14 cellular contexts compared by ENCODE assay signal in genomic region chr9:38687992-38688391, GRCh38. TPM values are rescaled to one million over a fixed set of nuclear protein-coding genes. Genes with fewer than 3 reads are reported as not detected.
DNase-seq lines count a peak whose midpoint lies in the region; ATAC-seq, FAIRE-seq and TF ChIP-seq lines count a peak whose summit lies in the region.
"Had no signal": no experiment of that assay in that cellular context is flagged by ENCODE, and none has a peak within 500 bp of the region (broad histone marks: within the 10 kb centered on the region; RNA-seq: fewer than 3 reads in every experiment).

No MANE protein-coding gene starts in this region.

- POLR2A ChIA-PET in HepG2 (lab: Yijun Ruan, JAX), result no interaction called here
- POLR2A ChIA-PET in activated CD4-positive, alpha-beta T cell treated with anti-CD3 and anti-CD28 coated beads, Interleukin-2, amount 10 ng/mL, durations not matched to agents 7 days and 5 days (lab: Charles Lee), result no interaction called here

- TF ChIP-seq CTCF in HepG2 (CRISPR knock-in tag; IDR thresholded peaks at IDR 0.05) (no peak), upper lobe of right lung (IDR thresholded peaks at IDR 0.05) (no peak)

- no peak overlapping the region for H3K9ac ChIP-seq in HepG2 (ENCODE audit: insufficient read depth, low read depth, low read length)

- no peak overlapping the region for H2AFZ ChIP-seq in HepG2 (ENCODE audit: low read length)

- ATAC-seq in Right ventricle myocardium superior (ENCODE audit: poor library complexity) (peak; percentile 9), HepG2 (peak; percentile 29), upper lobe of right lung (peak; percentile 31)
- ATAC-seq: activated naive CD8-positive, alpha-beta T cell treated with anti-CD3 and anti-CD28 coated beads, Interleukin-2, amount 50 U/mL, for 24 hours had no signal

- FAIRE-seq in HepG2 (lab: Jason Lieb, UNC), result no peak
- FAIRE-seq: frontal cortex had no signal

- peak overlapping the region; percentile 47 for H3K27ac Mint-ChIP-seq in dendritic cell treated with granulocyte-macrophage colony-stimulating factor and Interleukin-4, amounts not matched to agents 40 ng/mL and 50 ng/mL, for 4 days
- no peak overlapping the region for H3K27ac Mint-ChIP-seq in activated CD4-positive, alpha-beta T cell treated with anti-CD3 and anti-CD28 coated beads, Interleukin-2, amount 10 ng/mL, durations not matched to agents 7 days and 5 days
- H3K27ac Mint-ChIP-seq: activated naive CD8-positive, alpha-beta T cell treated with anti-CD3 and anti-CD28 coated beads, Interleukin-2, amount 50 U/mL, for 24 hours had no signal

- H3K9me3 Mint-ChIP-seq in dendritic cell treated with granulocyte-macrophage colony-stimulating factor and Interleukin-4, amounts not matched to agents 40 ng/mL and 50 ng/mL, for 4 days, result no peaks in the 10 kb centered on the region
- H3K9me3 Mint-ChIP-seq in activated CD4-positive, alpha-beta T cell treated with anti-CD3 and anti-CD28 coated beads, Interleukin-2, amount 10 ng/mL, durations not matched to agents 7 days and 5 days, result no peaks in the 10 kb centered on the region
- H3K9me3 Mint-ChIP-seq: activated naive CD8-positive, alpha-beta T cell treated with anti-CD3 and anti-CD28 coated beads, Interleukin-2, amount 50 U/mL, for 24 hours had no signal

- 48% methylated on average over 5 of the region's 8 CpGs for WGBS in HepG2 (ENCODE audit: low lambda C conversion rate)

- CTCF ChIA-PET in HepG2 (lab: Yijun Ruan, JAX; ENCODE audit: low intra/inter-chr PET ratio, low total read pairs), result no interaction called here
- CTCF ChIA-PET in activated CD4-positive, alpha-beta T cell treated with anti-CD3 and anti-CD28 coated beads, Interleukin-2, amount 10 ng/mL, durations not matched to agents 7 days and 5 days (lab: Charles Lee), result no interaction called here

- H3K4me1 ChIP-seq in HepG2 (ENCODE audit: insufficient read depth, low read length) (peaks cover 7% of the 10 kb centered on the region), upper lobe of right lung (no peaks in the 10 kb centered on the region)

- H3K4me3 ChIP-seq in HepG2 (replicated peaks in 1 of 3; ENCODE audit: insufficient read depth in 1 of 3, low read depth in 2 of 3, low read length in 3 of 3), result no peak overlapping the region
- H3K4me3 ChIP-seq in upper lobe of right lung, result no peak overlapping the region

- DNase-seq in Right ventricle myocardium superior (no peak), cardiac septum (ENCODE audit: low spot score) (no peak), HepG2 (ENCODE audit: low spot score) (no peak), upper lobe of right lung (no peak), HCEC 1CT (no peak)
- no peak for DNase-seq in activated CD4-positive, alpha-beta T cell treated with anti-CD3 and anti-CD28 coated beads, Interleukin-2, amount 10 ng/mL, durations not matched to agents 7 days and 5 days
- DNase-seq in activated CD4-positive, alpha-beta T cell treated with anti-CD3 and anti-CD28 coated beads, Interleukin-2, amount 50 U/mL, for 1 hour, result no peak
- DNase-seq: ACHN; activated CD8-positive, alpha-beta memory T cell treated with anti-CD3 and anti-CD28 coated beads, Interleukin-2, amount 50 U/mL, for 4 hours; NCI-H226 had no signal

- no peak overlapping the region for H3K4me3 Mint-ChIP-seq in dendritic cell treated with granulocyte-macrophage colony-stimulating factor and Interleukin-4, amounts not matched to agents 40 ng/mL and 50 ng/mL, for 4 days
- H3K4me3 Mint-ChIP-seq in activated CD4-positive, alpha-beta T cell treated with anti-CD3 and anti-CD28 coated beads, Interleukin-2, amount 10 ng/mL, durations not matched to agents 7 days and 5 days, result no peak overlapping the region
- H3K4me3 Mint-ChIP-seq: activated naive CD8-positive, alpha-beta T cell treated with anti-CD3 and anti-CD28 coated beads, Interleukin-2, amount 50 U/mL, for 24 hours had no signal

- peaks cover 26% of the 10 kb centered on the region for H3K27me3 Mint-ChIP-seq in dendritic cell treated with granulocyte-macrophage colony-stimulating factor and Interleukin-4, amounts not matched to agents 40 ng/mL and 50 ng/mL, for 4 days
- peaks cover 8% of the 10 kb centered on the region for H3K27me3 Mint-ChIP-seq in activated CD4-positive, alpha-beta T cell treated with anti-CD3 and anti-CD28 coated beads, Interleukin-2, amount 10 ng/mL, durations not matched to agents 7 days and 5 days

- BruUV-seq in HepG2 (replicated peaks; lab: Mats Ljungman, UMichigan), result no TSS peak

- in situ Hi-C loops in HepG2 (cut with HindIII; ENCODE audit: extremely low pct_ligation_motif_present, low pct_unique_long_range_greater_than_20kb), result no loop called here

- H3K9me3 ChIP-seq in HepG2 (ENCODE audit: low read length) (no peaks in the 10 kb centered on the region), upper lobe of right lung (no peaks in the 10 kb centered on the region)

- H4K20me1 ChIP-seq in HepG2 (ENCODE audit: insufficient read depth, low read length), result no peaks in the 10 kb centered on the region

- peak overlapping the region; percentile 64; the same call in 1 of the 2 replicates for H3K4me2 ChIP-seq in HepG2 (ENCODE audit: low read depth, low read length)

- peaks cover 0 to 48% of the 10 kb centered on the region in 2 experiments for H3K27me3 ChIP-seq in HepG2 (ENCODE audit: control insufficient read depth in 1 of 2, insufficient read depth in 2 of 2, low read length in 2 of 2)
- H3K27me3 ChIP-seq in upper lobe of right lung, result no peaks in the 10 kb centered on the region

- H3K27ac ChIP-seq in HepG2 (ENCODE audit: extremely low read length, insufficient read depth, low read length), result no peak overlapping the region
- peak overlapping the region; percentile 45 for H3K27ac ChIP-seq in upper lobe of right lung

- no peak for TF ChIP-seq RAD21 in HepG2 (CRISPR knock-in tag; IDR thresholded peaks at IDR 0.05)

- H3K36me3 Mint-ChIP-seq in dendritic cell treated with granulocyte-macrophage colony-stimulating factor and Interleukin-4, amounts not matched to agents 40 ng/mL and 50 ng/mL, for 4 days (ENCODE audit: low read depth), result no peaks in the 10 kb centered on the region
- no peaks in the 10 kb centered on the region for H3K36me3 Mint-ChIP-seq in activated CD4-positive, alpha-beta T cell treated with anti-CD3 and anti-CD28 coated beads, Interleukin-2, amount 10 ng/mL, durations not matched to agents 7 days and 5 days (ENCODE audit: low read depth)

- TF ChIP-seq EP300 in HepG2 (IDR thresholded peaks at IDR 0.05; ENCODE audit: low read depth in 2 of 2, low read length in 2 of 2) (no peak), HepG2 (CRISPR knock-in tag; IDR thresholded peaks at IDR 0.05; ENCODE audit: borderline replicate concordance) (no peak)

- H3K79me2 ChIP-seq in HepG2 (ENCODE audit: insufficient read depth, low read length), result no peaks in the 10 kb centered on the region

- peaks cover 19% of the 10 kb centered on the region for H3K4me1 Mint-ChIP-seq in dendritic cell treated with granulocyte-macrophage colony-stimulating factor and Interleukin-4, amounts not matched to agents 40 ng/mL and 50 ng/mL, for 4 days (ENCODE audit: low read depth)
- H3K4me1 Mint-ChIP-seq in activated CD4-positive, alpha-beta T cell treated with anti-CD3 and anti-CD28 coated beads, Interleukin-2, amount 10 ng/mL, durations not matched to agents 7 days and 5 days, result peaks cover 6% of the 10 kb centered on the region
- H3K4me1 Mint-ChIP-seq: activated naive CD8-positive, alpha-beta T cell treated with anti-CD3 and anti-CD28 coated beads, Interleukin-2, amount 50 U/mL, for 24 hours had no signal

- H3K36me3 ChIP-seq in HepG2 (replicated peaks in 1 of 2; ENCODE audit: control insufficient read depth in 1 of 2, insufficient read depth in 2 of 2, low read length in 2 of 2), result no peaks in the 10 kb centered on the region
- H3K36me3 ChIP-seq in upper lobe of right lung, result no peaks in the 10 kb centered on the region

- intact Hi-C loops in Right ventricle myocardium superior (cut with DNase I) (no loop called here), cardiac septum (cut with DNase I) (no loop called here), HepG2 (cut with micrococcal nuclease; ENCODE audit: unreplicated experiment) (no loop called here), upper lobe of right lung (cut with DNase I) (no loop called here)
- intact Hi-C loops in dendritic cell treated with granulocyte-macrophage colony-stimulating factor and Interleukin-4, amounts not matched to agents 40 ng/mL and 50 ng/mL, for 4 days (cut with micrococcal nuclease), result no loop called here

- TF ChIP-seq POLR2A in HepG2 (IDR thresholded peaks at IDR 0.05; ENCODE audit: insufficient read depth in 1 of 2, low read depth in 2 of 2, low read length in 2 of 2), result no peak

TF ChIP-seq in HepG2, 621 proteins besides CTCF, POLR2A, EP300 and RAD21 (continues in another document):
- TF ChIP-seq ISX (CRISPR knock-in tag; conservative IDR thresholded peaks at IDR 0.05) (no peak), RFX5 (IDR thresholded peaks at IDR 0.05; ENCODE audit: low read depth, low read length) (no peak), NCOA5 (CRISPR knock-in tag; IDR thresholded peaks at IDR 0.05) (no peak)

RNA-seq across cellular contexts. Expression of gene FAM240B, which starts 31.9 kb away (rescaled TPM):
- total RNA-seq in Right ventricle myocardium superior (not detected), cardiac septum (not detected), HepG2 (2016; rRNA removed; fragmentation: Illumina TruSeq; extraction: Trizol) (not detected in 2 replicates), upper lobe of right lung (not detected)
- total RNA-seq in HepG2 (2016; cell fraction: cytosol; rRNA removed; fragmentation: Illumina TruSeq; extraction: Trizol; ENCODE audit: low read depth), result not detected in 2 replicates
- total RNA-seq in HepG2 (2016; cell fraction: insoluble cytoplasmic fraction; rRNA removed; fragmentation: Illumina TruSeq; extraction: Trizol), result not detected in 2 replicates
- not detected in 2 replicates for total RNA-seq in HepG2 (2016; cell fraction: membrane; rRNA removed; fragmentation: Illumina TruSeq; extraction: Trizol)
- not detected in 2 replicates for total RNA-seq in HepG2 (2016; cell fraction: nucleus; rRNA removed; fragmentation: Illumina TruSeq; extraction: Trizol)
- polyA plus RNA-seq in HepG2 (2011; rRNA removed), result not detected in 2 replicates
- polyA plus RNA-seq in HepG2 (2011; cell fraction: cytosol; rRNA removed), result not detected in 2 replicates
- not detected in 2 replicates for polyA plus RNA-seq in HepG2 (2011; cell fraction: nucleus; rRNA removed)
- not detected in 2 replicates for polyA plus RNA-seq in HepG2 (2012)
- polyA plus RNA-seq in HepG2 (2016; cell fraction: cytosol; fragmentation: Illumina TruSeq; extraction: Trizol; ENCODE audit: low read depth), result not detected in 2 replicates
- polyA plus RNA-seq in HepG2 (2016; cell fraction: insoluble cytoplasmic fraction; fragmentation: Illumina TruSeq; extraction: Trizol; ENCODE audit: low read depth), result not detected in 2 replicates
- polyA plus RNA-seq in HepG2 (2016; cell fraction: membrane; fragmentation: Illumina TruSeq; extraction: Trizol; ENCODE audit: low read depth), result not detected in 2 replicates
- not detected in 2 replicates for polyA plus RNA-seq in HepG2 (2016; cell fraction: nucleus; fragmentation: Illumina TruSeq; extraction: Trizol; ENCODE audit: insufficient read depth, low read depth)
- not detected in 2 replicates for polyA minus RNA-seq in HepG2 (2011; rRNA and poly(A)+ RNA removed; ENCODE audit: low replicate concordance)
- polyA minus RNA-seq in HepG2 (2011; cell fraction: cytosol; rRNA and poly(A)+ RNA removed), result not detected in 2 replicates
- not detected in 2 replicates for polyA minus RNA-seq in HepG2 (2011; cell fraction: nucleus; rRNA and poly(A)+ RNA removed)
- not detected for total RNA-seq in activated CD4-positive, alpha-beta T cell treated with anti-CD3 and anti-CD28 coated beads, Interleukin-2, amount 10 ng/mL, durations not matched to agents 7 days and 5 days
- total RNA-seq: frontal cortex, left cardiac atrium had no signal
